12 cellular contexts compared by ENCODE assay signal in genomic region chr16:89472711-89473075, GRCh38. TPM values are rescaled to one million over a fixed set of nuclear protein-coding genes. Genes with fewer than 3 reads are reported as not detected.
DNase-seq lines count a peak whose midpoint lies in the region; ATAC-seq, FAIRE-seq and TF ChIP-seq lines count a peak whose summit lies in the region.
"Had no signal": no experiment of that assay in that cellular context is flagged by ENCODE, and none has a peak within 500 bp of the region (broad histone marks: within the 10 kb centered on the region; RNA-seq: fewer than 3 reads in every experiment).

No MANE protein-coding gene starts in this region.

- POLR2A ChIA-PET in naive thymus-derived CD8-positive, alpha-beta T cell (lab: Charles Lee) = interaction anchor here (1.1 to 1.8 kb wide), 3 partner anchors 11 to 35 kb away, joined by 3 to 12 read pairs (median 4); partner anchors contain the start of gene ANKRD11

- DNase-seq in CD1c-positive myeloid dendritic cell (ENCODE audit: extremely low spot score) (peak; percentile 13), GM23248 (no peak), astrocyte (ENCODE audit: low read depth) (no peak), AG20443 (ENCODE audit: low spot score) (no peak), GM19239 (ENCODE audit: insufficient read length, low spot score) (no peak), anterior cingulate cortex (lab: John Stamatoyannopoulos, UW) (no peak)
- DNase-seq in naive thymus-derived CD8-positive, alpha-beta T cell = no peak

- H3K9me3 Mint-ChIP-seq in astrocyte (ENCODE audit: unreplicated experiment) = no peaks in the 10 kb centered on the region
- peaks cover 0 to 5% (median 1%) of the 10 kb centered on the region in 9 donors for H3K9me3 Mint-ChIP-seq in naive thymus-derived CD8-positive, alpha-beta T cell
- H3K9me3 Mint-ChIP-seq: activated T-helper 1 cell treated with anti-CD3 and anti-CD28 coated beads, Interleukin-12 subunit alpha, Interleukin-12 subunit beta, Interleukin-2, Interleukin-4 antibody, amounts not matched to agents 30 ng/mL and 10 ng/mL and 1 ng/mL, durations not matched to agents 14 hours and 24 hours and 36 hours had no signal

- H3K9me2 ChIP-seq in GM23248 (ENCODE audit: insufficient read depth) = no peaks in the 10 kb centered on the region

- no peaks in the 10 kb centered on the region for H3K27me3 Mint-ChIP-seq in astrocyte (ENCODE audit: low read depth, unreplicated experiment)
- no peaks in the 10 kb centered on the region for H3K27me3 Mint-ChIP-seq in naive thymus-derived CD8-positive, alpha-beta T cell

- H3K27ac ChIP-seq in GM23248 (peak overlapping the region; percentile 72), astrocyte (ENCODE audit: low read depth, low read length) (no peak overlapping the region)
- H3K27ac ChIP-seq: gastroesophageal sphincter, VCaP had no signal

- peak in 1 of 2 donors; percentile 22 for ATAC-seq in naive thymus-derived CD8-positive, alpha-beta T cell
- ATAC-seq: gastroesophageal sphincter had no signal

- peaks cover 64% of the 10 kb centered on the region for H3K4me1 Mint-ChIP-seq in astrocyte (ENCODE audit: low read depth, unreplicated experiment)
- peaks cover 43 to 95% (median 88%) of the 10 kb centered on the region in 4 donors for H3K4me1 Mint-ChIP-seq in naive thymus-derived CD8-positive, alpha-beta T cell

- H3K9ac ChIP-seq in GM23248 (no peak overlapping the region), astrocyte (ENCODE audit: low read length) (no peak overlapping the region)

- in situ Hi-C loops in GM23248 (cut with MboI) = no loop called here

- H3F3A ChIP-seq in GM23248 (ENCODE audit: insufficient read depth) = peaks cover 34% of the 10 kb centered on the region

- no peak for TF ChIP-seq CTCF in astrocyte (IDR thresholded peaks at IDR 0.05; ENCODE audit: insufficient read depth, low read depth, low read length)

- 0 out of 2 replicates have a peak, but pooled peaks cover 5% of the 10 kb centered on the region for H3K36me3 ChIP-seq in GM23248 (ENCODE audit: low read depth)
- H3K36me3 ChIP-seq in astrocyte (ENCODE audit: insufficient read depth, low read length) = no peaks in the 10 kb centered on the region
- H3K36me3 ChIP-seq: gastroesophageal sphincter had no signal

- H3K4me1 ChIP-seq in GM23248 (ENCODE audit: insufficient read depth) = peaks cover 51% of the 10 kb centered on the region
- H3K4me1 ChIP-seq in astrocyte (ENCODE audit: insufficient read depth, low read length) = peaks cover 25% of the 10 kb centered on the region

- H3K79me2 ChIP-seq in GM23248 (ENCODE audit: insufficient read depth) (peaks cover 100% of the 10 kb centered on the region), astrocyte (ENCODE audit: insufficient read depth, low read length) (peaks cover 99% of the 10 kb centered on the region)

- H3K27me3 ChIP-seq in GM23248 (replicated peaks; ENCODE audit: insufficient read depth) (no peaks in the 10 kb centered on the region), astrocyte (ENCODE audit: insufficient read depth, low read length) (no peaks in the 10 kb centered on the region)
- H3K27me3 ChIP-seq: gastroesophageal sphincter had no signal

- 94 to 95% methylated on average over 2 of the region's 2 CpGs for WGBS in GM23248 (ENCODE audit: low coverage in 1 of 2, low lambda C conversion rate in 2 of 2, missing lambda C conversion rate in 2 of 2), 2 experiments

- no peak overlapping the region for H3K4me2 ChIP-seq in GM23248 (ENCODE audit: unreplicated experiment)
- no peak overlapping the region for H3K4me2 ChIP-seq in astrocyte (ENCODE audit: low read length)

- H4K20me1 ChIP-seq in GM23248 (ENCODE audit: insufficient read depth) = peaks cover 84% of the 10 kb centered on the region
- peaks cover 96% of the 10 kb centered on the region for H4K20me1 ChIP-seq in astrocyte (ENCODE audit: insufficient read depth, low read length)

- FAIRE-seq in astrocyte (lab: Jason Lieb, UNC) = no peak
- FAIRE-seq in GM19239 (lab: Jason Lieb, UNC) = no peak
- FAIRE-seq: bronchial epithelial cell, GM18507 had no signal

- H3K9me3 ChIP-seq in GM23248 (ENCODE audit: low read depth) = no peaks in the 10 kb centered on the region
- no peaks in the 10 kb centered on the region for H3K9me3 ChIP-seq in astrocyte (ENCODE audit: insufficient read depth, low read depth, low read length)
- H3K9me3 ChIP-seq: gastroesophageal sphincter had no signal

- H3K4me3 Mint-ChIP-seq in astrocyte (ENCODE audit: unreplicated experiment) = peak overlapping the region; percentile 50
- peak overlapping the region in 9 of 10 donors; percentile 55 to 83 (median 76) for H3K4me3 Mint-ChIP-seq in naive thymus-derived CD8-positive, alpha-beta T cell
- H3K4me3 Mint-ChIP-seq: activated T-helper 1 cell treated with anti-CD3 and anti-CD28 coated beads, Interleukin-12 subunit alpha, Interleukin-12 subunit beta, Interleukin-2, Interleukin-4 antibody, amounts not matched to agents 30 ng/mL and 10 ng/mL and 1 ng/mL, durations not matched to agents 14 hours and 24 hours and 36 hours had no signal

- H3K27ac Mint-ChIP-seq in astrocyte (ENCODE audit: unreplicated experiment) = no peak overlapping the region
- H3K27ac Mint-ChIP-seq in naive thymus-derived CD8-positive, alpha-beta T cell = peak overlapping the region; percentile 19 to 90 (median 78)

- H2AFZ ChIP-seq in GM23248 (no peak overlapping the region), astrocyte (ENCODE audit: low read depth, low read length) (no peak overlapping the region)

- H3K4me3 ChIP-seq in GM23248 = no peak overlapping the region
- H3K4me3 ChIP-seq in astrocyte (ENCODE audit: insufficient read depth, low read depth, low read length) = no peak overlapping the region
- H3K4me3 ChIP-seq: gastroesophageal sphincter had no signal

- peaks cover 8% of the 10 kb centered on the region for H3K36me3 Mint-ChIP-seq in astrocyte (ENCODE audit: low read depth, unreplicated experiment)
- H3K36me3 Mint-ChIP-seq in naive thymus-derived CD8-positive, alpha-beta T cell = peaks cover 0 to 10% (median 4%) of the 10 kb centered on the region in 3 donors

RNA-seq across cellular contexts. Expression of gene ANKRD11, which starts 17.7 kb away (rescaled TPM):
- total RNA-seq in GM23248 (2014; rRNA removed; shearing (Covaris generic)) = 83.8 and 84.7 TPM in 2 replicates
- polyA plus RNA-seq in GM23248 (2016; fragmentation: Nextera tagmentation; extraction: Ambion mirVana) = 34.7 and 39.3 TPM in 2 replicates
- total RNA-seq in astrocyte = 213 TPM in 2 replicates
- 100 to 1,000 TPM; 326 to 328 TPM for total RNA-seq in naive thymus-derived CD8-positive, alpha-beta T cell
- 10 to 100 TPM in 2 of 3 donors, 1 to 10 TPM in 1; 8.9 to 61.1 (median 13.9) TPM for polyA plus RNA-seq in naive thymus-derived CD8-positive, alpha-beta T cell

RNA-seq across cellular contexts. Expression of gene SPG7, which starts 35.5 kb away (rescaled TPM):
- 155 and 215 TPM in 2 replicates for total RNA-seq in GM23248 (2014; rRNA removed; shearing (Covaris generic))
- 47.5 and 53.9 TPM in 2 replicates for polyA plus RNA-seq in GM23248 (2016; fragmentation: Nextera tagmentation; extraction: Ambion mirVana)
- total RNA-seq in astrocyte = 86.5 and 96.1 TPM in 2 replicates
- total RNA-seq in naive thymus-derived CD8-positive, alpha-beta T cell = 100 to 1,000 TPM; 164 to 169 TPM
- 10 to 100 TPM; 44.8 to 58.2 (median 44.9) TPM for polyA plus RNA-seq in naive thymus-derived CD8-positive, alpha-beta T cell
